ENCODE assay signal across 33 cellular contexts in the genomic region with DNA sequence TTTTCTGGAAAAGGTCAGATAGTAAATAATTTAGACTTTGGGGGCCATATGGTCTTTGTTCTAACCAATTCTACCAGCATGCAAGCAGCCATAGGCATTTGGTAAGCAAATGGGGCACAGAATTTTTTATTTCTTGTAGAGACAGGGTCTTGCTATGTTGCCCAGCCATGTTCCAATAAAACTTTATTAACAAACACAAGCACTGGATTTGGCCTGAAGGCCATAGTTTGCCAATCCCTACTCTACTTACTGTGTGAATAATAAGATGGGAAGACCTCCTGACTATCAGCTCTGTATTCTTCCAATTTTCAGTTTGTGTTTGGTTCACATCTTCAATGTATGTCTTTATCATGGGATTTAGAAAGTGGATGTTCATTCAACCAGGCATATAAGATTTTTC. TPM values are rescaled to one million over a fixed set of nuclear protein-coding genes. Genes with fewer than 3 reads are reported as not detected.
"Had no signal": no experiment of that assay in that cellular context is flagged by ENCODE, and none has a peak within 500 bp of the region (broad histone marks: within the 10 kb centered on the region; RNA-seq: fewer than 3 reads in every experiment).

No MANE protein-coding gene starts in this region.

- FAIRE-seq: astrocyte, bronchial epithelial cell had no signal

- H3K36me3 ChIP-seq: adrenal gland, ascending aorta, brain microvascular endothelial cell, breast epithelium, cardiac muscle cell had no signal

- H3K4me1 ChIP-seq: adrenal gland, body of pancreas, breast epithelium had no signal

- ATAC-seq: activated naive CD4-positive, alpha-beta T cell treated with anti-CD3 and anti-CD28 coated beads, Interleukin-2, amount 50 U/mL, for 72 hours; activated naive CD8-positive, alpha-beta T cell treated with anti-CD3 and anti-CD28 coated beads, Interleukin-2, amount 50 U/mL, for 24 hours; activated T-cell treated with anti-CD3 and anti-CD28 coated beads, Interleukin-2, amount 50 U/mL, for 4 hours; activated T-cell treated with anti-CD3 and anti-CD28 coated beads, Interleukin-2, amount 50 U/mL, for 72 hours; activated T-helper 17 cell treated with anti-CD3 and anti-CD28 coated beads, Interleukin-2, amount 50 U/mL, for 72 hours; body of pancreas had no signal

- H3K27me3 ChIP-seq: adrenal gland, ascending aorta, body of pancreas, brain microvascular endothelial cell, breast epithelium, cardiac muscle cell had no signal

- H3K9me3 ChIP-seq: adrenal gland, ascending aorta, body of pancreas had no signal

- H3K4me3 ChIP-seq: adrenal gland, ascending aorta, body of pancreas, breast epithelium, cardiac muscle cell had no signal

- H3K27ac ChIP-seq: adrenal gland, ascending aorta, body of pancreas, brain microvascular endothelial cell, breast epithelium, cardiac muscle cell had no signal

- DNase-seq: activated effector memory CD4-positive, alpha-beta T cell treated with anti-CD3 and anti-CD28 coated beads, Interleukin-2, amount 50 U/mL, for 16 hours; activated effector memory CD4-positive, alpha-beta T cell treated with Interleukin-2 at 50 U/mL for 16 hours; activated gamma-delta T cell; activated gamma-delta T cell treated with Interleukin-2 at 50 U/mL for 16 hours; activated naive CD4-positive, alpha-beta T cell; activated naive CD4-positive, alpha-beta T cell treated with anti-CD3 and anti-CD28 coated beads for 36 hours; activated naive CD4-positive, alpha-beta T cell treated with anti-CD3 and anti-CD28 coated beads, Interleukin-2, amount 10 ng/mL, durations not matched to agents 7 days and 5 days; activated naive CD4-positive, alpha-beta T cell treated with anti-CD3 and anti-CD28 coated beads, Interleukin-2, amount 50 U/mL, for 16 hours; activated naive CD4-positive, alpha-beta T cell treated with Interleukin-2 at 50 U/mL for 16 hours; activated naive CD8-positive, alpha-beta T cell treated with anti-CD3 and anti-CD28 coated beads for 36 hours; activated naive CD8-positive, alpha-beta T cell treated with anti-CD3 and anti-CD28 coated beads, Interleukin-2, amount 10 ng/mL, durations not matched to agents 7 days and 5 days; activated naive CD8-positive, alpha-beta T cell treated with anti-CD3 and anti-CD28 coated beads, Interleukin-2, amount 50 U/mL, for 24 hours; activated T-cell treated with anti-CD3 and anti-CD28 coated beads, Interleukin-2, amount 50 U/mL, for 4 hours; activated T-cell treated with anti-CD3 and anti-CD28 coated beads, Interleukin-2, amount 50 U/mL, for 48 hours; activated T-cell treated with anti-CD3 and anti-CD28 coated beads, Interleukin-2, amount 50 U/mL, for 72 hours; adrenal gland; amniotic stem cell; amygdala; anterior cingulate cortex; aorta; body of pancreas; brain microvascular endothelial cell; caudate nucleus; central memory CD4-positive, alpha-beta T cell; cerebellar nuclear complex had no signal

RNA-seq across cellular contexts. Expression of gene SERP2, which starts 53.0 kb away (rescaled TPM):
- total RNA-seq: activated T-helper 1 cell treated with anti-CD3 and anti-CD28 coated beads, Interleukin-12 subunit alpha, Interleukin-12 subunit beta, Interleukin-2, Interleukin-4 antibody, amounts not matched to agents 30 ng/mL and 10 ng/mL and 1 ng/mL, durations not matched to agents 14 hours and 24 hours and 36 hours; activated T-helper 17 cell treated with anti-CD3 and anti-CD28 coated beads, Interleukin-2, amount 50 U/mL, for 72 hours had no signal
